ENCODE assay signal across 4 cellular contexts in the genomic region with DNA sequence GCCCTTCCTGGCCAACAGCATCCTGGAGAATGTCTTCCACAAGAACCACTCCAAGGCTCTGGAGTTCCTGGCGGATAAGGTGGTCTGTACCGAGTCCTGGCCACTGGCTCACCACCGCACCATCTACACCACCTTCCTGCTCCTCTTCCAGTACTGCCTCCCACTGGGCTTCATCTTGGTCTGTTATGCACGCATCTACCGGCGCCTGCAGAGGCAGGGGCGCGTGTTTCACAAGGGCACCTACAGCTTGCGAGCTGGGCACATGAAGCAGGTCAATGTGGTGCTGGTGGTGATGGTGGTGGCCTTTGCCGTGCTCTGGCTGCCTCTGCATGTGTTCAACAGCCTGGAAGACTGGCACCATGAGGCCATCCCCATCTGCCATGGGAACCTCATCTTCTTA. TPM values are rescaled to one million over a fixed set of nuclear protein-coding genes. Genes with fewer than 3 reads are reported as not detected.
"Had no signal": no experiment of that assay in that cellular context is flagged by ENCODE, and none has a peak within 500 bp of the region (broad histone marks: within the 10 kb centered on the region; RNA-seq: fewer than 3 reads in every experiment).

No MANE protein-coding gene starts in this region.

RNA-seq across cellular contexts. Expression of a gene that starts 4.0 kb away (rescaled TPM):
- total RNA-seq: GM23248, HepG2, HT1080 had no signal
- polyA plus RNA-seq: GM23248, HepG2, IgD-negative memory B cell had no signal
